Comparison of ENCODE assay signal across 4 cellular contexts in genomic region chr4:131725521-131725920, GRCh38.
DNase-seq lines count a peak whose midpoint lies in the region; FAIRE-seq and TF ChIP-seq lines count a peak whose summit lies in the region.
"Not testable (repeated sequence)": the region's sequence is repeated elsewhere in the genome, so short reads cannot be mapped to it uniquely, and the experiment has no call there.

No MANE protein-coding gene starts in this region.

- H3K27me3 Mint-ChIP-seq in T-helper 1 cell treated with Interleukin-12 subunit alpha and Interleukin-12 subunit beta and Interleukin-4 antibody, amounts not matched to agents 30 μg/mL and 1 μg/mL, for 36 hours (ENCODE audit: low read depth); activated T-helper 1 cell treated with anti-CD3 and anti-CD28 coated beads, Interleukin-12 subunit alpha, Interleukin-12 subunit beta, Interleukin-2, Interleukin-4 antibody, amounts not matched to agents 30 ng/mL and 10 ng/mL and 1 ng/mL, durations not matched to agents 14 hours and 24 hours and 36 hours (ENCODE audit: insufficient read depth): not testable (repeated sequence)

- not testable (repeated sequence) for DNase-seq in activated T-helper 1 cell treated with anti-CD3 and anti-CD28 coated beads, Interleukin-12 subunit alpha, Interleukin-12 subunit beta, Interleukin-2, Interleukin-4 antibody, amounts not matched to agents 30 ng/mL and 10 ng/mL and 1 ng/mL, durations not matched to agents 14 hours and 24 hours and 36 hours (ENCODE audit: low spot score); bronchial epithelial cell (ENCODE audit: low read depth); fibroblast of villous mesenchyme (ENCODE audit: low read depth)

- not testable (repeated sequence) for H3K27ac Mint-ChIP-seq in T-helper 1 cell treated with Interleukin-12 subunit alpha and Interleukin-12 subunit beta and Interleukin-4 antibody, amounts not matched to agents 30 μg/mL and 1 μg/mL, for 36 hours; activated T-helper 1 cell treated with anti-CD3 and anti-CD28 coated beads, Interleukin-12 subunit alpha, Interleukin-12 subunit beta, Interleukin-2, Interleukin-4 antibody, amounts not matched to agents 30 ng/mL and 10 ng/mL and 1 ng/mL, durations not matched to agents 14 hours and 24 hours and 36 hours

- H3K4me3 Mint-ChIP-seq in T-helper 1 cell treated with Interleukin-12 subunit alpha and Interleukin-12 subunit beta and Interleukin-4 antibody, amounts not matched to agents 30 μg/mL and 1 μg/mL, for 36 hours, result peak overlapping the region; percentile 21
- peak overlapping the region; percentile 30 for H3K4me3 Mint-ChIP-seq in activated T-helper 1 cell treated with anti-CD3 and anti-CD28 coated beads, Interleukin-12 subunit alpha, Interleukin-12 subunit beta, Interleukin-2, Interleukin-4 antibody, amounts not matched to agents 30 ng/mL and 10 ng/mL and 1 ng/mL, durations not matched to agents 14 hours and 24 hours and 36 hours

- TF ChIP-seq CTCF in bronchial epithelial cell (IDR thresholded peaks at IDR 0.05; ENCODE audit: insufficient read depth, low read length, severe bottlenecking); fibroblast of villous mesenchyme (IDR thresholded peaks at IDR 0.05; ENCODE audit: insufficient read depth, low read depth, low read length): not testable (repeated sequence)

- H3K27me3 ChIP-seq in bronchial epithelial cell (ENCODE audit: control insufficient read depth, insufficient read depth, low read length), result not testable (repeated sequence)

- H3K36me3 ChIP-seq in bronchial epithelial cell (ENCODE audit: control insufficient read depth, insufficient read depth, low read length), result not testable (repeated sequence)

- H3K4me3 ChIP-seq in bronchial epithelial cell (ENCODE audit: low read depth, low read length), result not testable (repeated sequence)
- peak overlapping the region; percentile 62 for H3K4me3 ChIP-seq in fibroblast of villous mesenchyme (ENCODE audit: low read depth, low read length)

- peak; percentile 72 for FAIRE-seq in bronchial epithelial cell (lab: Jason Lieb, UNC)

- H3K9me3 Mint-ChIP-seq in T-helper 1 cell treated with Interleukin-12 subunit alpha and Interleukin-12 subunit beta and Interleukin-4 antibody, amounts not matched to agents 30 μg/mL and 1 μg/mL, for 36 hours; activated T-helper 1 cell treated with anti-CD3 and anti-CD28 coated beads, Interleukin-12 subunit alpha, Interleukin-12 subunit beta, Interleukin-2, Interleukin-4 antibody, amounts not matched to agents 30 ng/mL and 10 ng/mL and 1 ng/mL, durations not matched to agents 14 hours and 24 hours and 36 hours: not testable (repeated sequence)

- not testable (repeated sequence) for H3K36me3 Mint-ChIP-seq in T-helper 1 cell treated with Interleukin-12 subunit alpha and Interleukin-12 subunit beta and Interleukin-4 antibody, amounts not matched to agents 30 μg/mL and 1 μg/mL, for 36 hours (ENCODE audit: low read depth); activated T-helper 1 cell treated with anti-CD3 and anti-CD28 coated beads, Interleukin-12 subunit alpha, Interleukin-12 subunit beta, Interleukin-2, Interleukin-4 antibody, amounts not matched to agents 30 ng/mL and 10 ng/mL and 1 ng/mL, durations not matched to agents 14 hours and 24 hours and 36 hours (ENCODE audit: low read depth)

- H3K4me1 Mint-ChIP-seq in T-helper 1 cell treated with Interleukin-12 subunit alpha and Interleukin-12 subunit beta and Interleukin-4 antibody, amounts not matched to agents 30 μg/mL and 1 μg/mL, for 36 hours (ENCODE audit: low read depth); activated T-helper 1 cell treated with anti-CD3 and anti-CD28 coated beads, Interleukin-12 subunit alpha, Interleukin-12 subunit beta, Interleukin-2, Interleukin-4 antibody, amounts not matched to agents 30 ng/mL and 10 ng/mL and 1 ng/mL, durations not matched to agents 14 hours and 24 hours and 36 hours (ENCODE audit: low read depth): not testable (repeated sequence)

- intact Hi-C loops in activated T-helper 1 cell treated with anti-CD3 and anti-CD28 coated beads, Interleukin-12 subunit alpha, Interleukin-12 subunit beta, Interleukin-2, Interleukin-4 antibody, amounts not matched to agents 30 ng/mL and 10 ng/mL and 1 ng/mL, durations not matched to agents 14 hours and 24 hours and 36 hours (cut with micrococcal nuclease), result not testable (repeated sequence)
